ENCODE assay signal across 24 cellular contexts in the genomic region with DNA sequence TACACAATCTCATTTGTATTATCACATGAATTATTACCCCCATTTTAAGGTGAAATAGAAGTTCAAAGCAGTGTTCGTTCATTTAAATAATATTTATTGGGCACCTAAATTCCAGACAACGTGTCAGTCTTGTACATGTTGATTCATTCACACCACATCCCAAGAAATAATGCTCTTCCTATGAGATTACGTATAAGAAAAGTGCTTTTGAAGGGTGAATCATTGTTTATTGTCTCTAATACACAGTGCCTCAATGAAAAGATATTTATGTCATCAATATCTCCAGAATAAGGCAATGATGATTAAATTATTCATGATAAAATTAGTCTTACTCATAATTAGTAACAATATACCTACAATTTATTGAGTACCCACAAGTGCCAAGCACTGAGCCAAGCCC. TPM values are rescaled to one million over a fixed set of nuclear protein-coding genes. Genes with fewer than 3 reads are reported as not detected.
DNase-seq lines count a peak whose midpoint lies in the region; ATAC-seq, FAIRE-seq and TF ChIP-seq lines count a peak whose summit lies in the region.
"Had no signal": no experiment of that assay in that cellular context is flagged by ENCODE, and none has a peak within 500 bp of the region (broad histone marks: within the 10 kb centered on the region; RNA-seq: fewer than 3 reads in every experiment).

No MANE protein-coding gene starts in this region.

- no peak for TF ChIP-seq POLR2A in breast epithelium (IDR thresholded peaks at IDR 0.05)

- CTCF ChIA-PET in MCF 10A (lab: Yijun Ruan, JAX), result interaction anchor here (1.5 kb wide), 1 partner anchor 24 kb away, joined by 4 read pairs; no protein-coding TSS in a partner anchor
- CTCF ChIA-PET in mammary epithelial cell (lab: Charles Lee; ENCODE audit: low non-redundant PET), result no interaction called here

- FAIRE-seq in small intestine (lab: Jason Lieb, UNC), result no peak
- FAIRE-seq: A204.1, D721Med, GM12878 had no signal

- no peak overlapping the region for H2BK15ac ChIP-seq in mesenchymal stem cell (ENCODE audit: low read depth, poor library complexity, severe bottlenecking)

- no peak for ATAC-seq in GM21390 (IDR thresholded peaks at IDR 0.05; ENCODE audit: unreplicated experiment)
- ATAC-seq: GM12878 had no signal

- no peak overlapping the region for H4K91ac ChIP-seq in mesenchymal stem cell (ENCODE audit: low read length)

- no peak overlapping the region for H4K8ac ChIP-seq in mesenchymal stem cell (ENCODE audit: low read length)

- H3K4me1 ChIP-seq in breast epithelium, result no peaks in the 10 kb centered on the region
- H3K4me1 ChIP-seq in mammary epithelial cell (ENCODE audit: insufficient read depth, low read length), result peaks cover 9% of the 10 kb centered on the region
- H3K4me1 ChIP-seq in small intestine (ENCODE audit: control insufficient read depth in 2 of 2, insufficient read depth in 1 of 2, low read depth in 1 of 2, low read length in 1 of 2), result no peaks in the 10 kb centered on the region
- no peaks in the 10 kb centered on the region for H3K4me1 ChIP-seq in mesenchymal stem cell (ENCODE audit: control insufficient read depth, insufficient read depth, low read depth, low read length)
- H3K4me1 ChIP-seq: BE2C; BLaER1 treated with 17β-estradiol and CSF1 and Interleukin-3, amounts not matched to agents 10 nM and 100 nM had no signal

- no peak overlapping the region for H3K23ac ChIP-seq in mesenchymal stem cell (ENCODE audit: low read length in 2 of 2)

- no peak overlapping the region for H2BK5ac ChIP-seq in mesenchymal stem cell (ENCODE audit: low read depth, low read length, poor library complexity, severe bottlenecking)

- H3K27me3 ChIP-seq in breast epithelium, result no peaks in the 10 kb centered on the region
- no peaks in the 10 kb centered on the region for H3K27me3 ChIP-seq in mammary epithelial cell (ENCODE audit: insufficient read depth, low read length)
- H3K27me3 ChIP-seq in small intestine (ENCODE audit: control insufficient read depth in 2 of 2, insufficient read depth in 2 of 2, low read length in 2 of 2), result no peaks in the 10 kb centered on the region
- no peaks in the 10 kb centered on the region for H3K27me3 ChIP-seq in mesenchymal stem cell (ENCODE audit: control insufficient read depth in 1 of 2, insufficient read depth in 1 of 2, low read length in 2 of 2)
- H3K27me3 ChIP-seq: BE2C; BLaER1 treated with 17β-estradiol and CSF1 and Interleukin-3, amounts not matched to agents 10 nM and 100 nM had no signal

- peaks cover 11% of the 10 kb centered on the region for H3K79me1 ChIP-seq in mesenchymal stem cell (replicated peaks; ENCODE audit: low read length, poor library complexity, severe bottlenecking)

- no peak overlapping the region for H3K18ac ChIP-seq in mesenchymal stem cell (ENCODE audit: low read depth in 1 of 2, low read length in 2 of 2)

- H3K36me3 ChIP-seq in breast epithelium (no peaks in the 10 kb centered on the region), mammary epithelial cell (ENCODE audit: insufficient read depth, low read length) (peaks cover 22% of the 10 kb centered on the region), small intestine (ENCODE audit: control insufficient read depth in 2 of 2, insufficient read depth in 2 of 2, low read length in 2 of 2) (no peaks in the 10 kb centered on the region), mesenchymal stem cell (ENCODE audit: control insufficient read depth in 1 of 2, insufficient read depth in 2 of 2, low read depth in 1 of 2, low read length in 2 of 2) (peaks cover 29 to 86% of the 10 kb centered on the region in 2 experiments)
- H3K36me3 ChIP-seq: BLaER1 treated with 17β-estradiol and CSF1 and Interleukin-3, amounts not matched to agents 10 nM and 100 nM had no signal

- POLR2A ChIA-PET in MCF 10A (lab: Yijun Ruan, JAX), result interaction anchor here (1.2 kb wide), 1 partner anchor 23 kb away, joined by 4 read pairs; no protein-coding TSS in a partner anchor

- dilution Hi-C loops in mammary epithelial cell (cut with HindIII; ENCODE audit: low sequenced_read_pairs), result no loop called here

- in situ Hi-C loops in mammary epithelial cell (cut with MboI; ENCODE audit: low sequenced_read_pairs in 2 of 2), result no loop called here

- H4K20me1 ChIP-seq in mammary epithelial cell (ENCODE audit: insufficient read depth, low read length), result no peaks in the 10 kb centered on the region
- H4K20me1 ChIP-seq: BLaER1 treated with 17β-estradiol and CSF1 and Interleukin-3, amounts not matched to agents 10 nM and 100 nM had no signal

- TF ChIP-seq CTCF in MCF 10A (IDR thresholded peaks at IDR 0.05; ENCODE audit: unreplicated experiment) (no peak), breast epithelium (IDR thresholded peaks at IDR 0.05) (no peak), mammary epithelial cell (conservative IDR thresholded peaks at IDR 0.05 in 1 of 2, IDR thresholded peaks at IDR 0.05 in 1 of 2; ENCODE audit: extremely low read depth in 1 of 2, insufficient read depth in 1 of 2, low read depth in 1 of 2, low read length in 2 of 2) (no peak)

- H2AFZ ChIP-seq in mammary epithelial cell (ENCODE audit: low read depth, low read length), result no peak overlapping the region
- no peak overlapping the region for H2AFZ ChIP-seq in mesenchymal stem cell (ENCODE audit: low read depth, low read length)

- H3K9ac ChIP-seq in mammary epithelial cell (ENCODE audit: insufficient read depth, low read length) (no peak overlapping the region), mesenchymal stem cell (ENCODE audit: low read length) (no peak overlapping the region)
- H3K9ac ChIP-seq: BLaER1 treated with 17β-estradiol and CSF1 and Interleukin-3, amounts not matched to agents 10 nM and 100 nM had no signal

- DNase-seq in MCF 10A (ENCODE audit: unreplicated experiment) (no peak), breast epithelium (ENCODE audit: low spot score in 2 of 2) (no peak), mammary epithelial cell (peak; percentile 50), epithelial cell of prostate (ENCODE audit: low read depth, low spot score) (peak; percentile 37), epidermal melanocyte (ENCODE audit: insufficient read length, low spot score) (no peak), small intestine (no peak), mesenchymal stem cell (no peak)
- DNase-seq: ACHN; AML-193; BE2C; CD4-positive, alpha-beta T cell; CD8-positive, alpha-beta memory T cell; DMS 273 treated with DMSO at 0.1 percent for 48 hours; DMS79; GDM1; GOT3; H7 had no signal

- H3K27ac ChIP-seq in breast epithelium, result no peak overlapping the region
- H3K27ac ChIP-seq in mammary epithelial cell (ENCODE audit: insufficient read depth, low read depth, low read length), result peak overlapping the region; percentile 62
- peak overlapping the region; percentile 55 for H3K27ac ChIP-seq in epithelial cell of prostate
- no peak overlapping the region for H3K27ac ChIP-seq in small intestine (ENCODE audit: low read depth in 1 of 2, low read length in 1 of 2)
- no peak overlapping the region for H3K27ac ChIP-seq in mesenchymal stem cell (ENCODE audit: low read length, poor library complexity, severe bottlenecking)
- H3K27ac ChIP-seq: 22Rv1; BLaER1 treated with 17β-estradiol and CSF1 and Interleukin-3, amounts not matched to agents 10 nM and 100 nM had no signal

- intact Hi-C loops in MCF 10A (cut with micrococcal nuclease) (no loop called here), breast epithelium (cut with DNase I; ENCODE audit: low total_unique reads) (no loop called here), mammary epithelial cell (cut with micrococcal nuclease) (no loop called here)

- no peak overlapping the region for H3K4me2 ChIP-seq in mammary epithelial cell (ENCODE audit: insufficient read depth, low read depth, low read length)
- H3K4me2 ChIP-seq in mesenchymal stem cell (ENCODE audit: low read length, poor library complexity, severe bottlenecking), result no peak overlapping the region
- H3K4me2 ChIP-seq: BLaER1 treated with 17β-estradiol and CSF1 and Interleukin-3, amounts not matched to agents 10 nM and 100 nM had no signal

- no peak overlapping the region for H2AK5ac ChIP-seq in mesenchymal stem cell (ENCODE audit: low read length, severe bottlenecking)

- H2BK120ac ChIP-seq in mesenchymal stem cell (ENCODE audit: low read depth, low read length), result no peak overlapping the region

- H3K36me3 Mint-ChIP-seq in MCF 10A (ENCODE audit: insufficient read depth, unreplicated experiment), result peaks cover 45% of the 10 kb centered on the region
- H3K36me3 Mint-ChIP-seq: CD14-positive monocyte; CD8-positive, alpha-beta memory T cell had no signal

- H3K27ac Mint-ChIP-seq in MCF 10A (ENCODE audit: low read depth, unreplicated experiment), result peak overlapping the region; percentile 59
- H3K27ac Mint-ChIP-seq: CD14-positive monocyte; CD4-positive, alpha-beta T cell; CD8-positive, alpha-beta memory T cell had no signal

- H3K9me3 ChIP-seq in breast epithelium (no peaks in the 10 kb centered on the region), mammary epithelial cell (replicated peaks; ENCODE audit: insufficient read depth, low read length) (no peaks in the 10 kb centered on the region), small intestine (ENCODE audit: control insufficient read depth, low read depth) (no peaks in the 10 kb centered on the region), mesenchymal stem cell (ENCODE audit: control insufficient read depth, low read length) (no peaks in the 10 kb centered on the region)
- H3K9me3 ChIP-seq: BE2C; BLaER1 treated with 17β-estradiol and CSF1 and Interleukin-3, amounts not matched to agents 10 nM and 100 nM had no signal

- H3K27me3 Mint-ChIP-seq in MCF 10A (ENCODE audit: insufficient read depth, unreplicated experiment), result no peaks in the 10 kb centered on the region

- no peak overlapping the region for H3K4me3 Mint-ChIP-seq in MCF 10A (ENCODE audit: unreplicated experiment)
- H3K4me3 Mint-ChIP-seq: CD14-positive monocyte; CD4-positive, alpha-beta T cell; CD8-positive, alpha-beta memory T cell had no signal

- BruUV-seq in MCF 10A (replicated peaks; lab: Mats Ljungman, UMichigan) (no TSS peak), mammary epithelial cell (replicated peaks; lab: Mats Ljungman, UMichigan) (no TSS peak)

- no peaks in the 10 kb centered on the region for H3K9me3 Mint-ChIP-seq in MCF 10A (ENCODE audit: unreplicated experiment)
- H3K9me3 Mint-ChIP-seq: CD4-positive, alpha-beta T cell; CD8-positive, alpha-beta memory T cell had no signal

- no peak overlapping the region for H3K4me3 ChIP-seq in breast epithelium
- no peak overlapping the region for H3K4me3 ChIP-seq in mammary epithelial cell (replicated peaks in 1 of 3; ENCODE audit: insufficient read depth in 1 of 3, low read depth in 2 of 3, low read length in 3 of 3)
- no peak overlapping the region for H3K4me3 ChIP-seq in small intestine (ENCODE audit: low read depth in 1 of 2, low read length in 2 of 2)
- H3K4me3 ChIP-seq in mesenchymal stem cell (ENCODE audit: insufficient read depth in 1 of 2, low read depth in 1 of 2, low read length in 2 of 2), result no peak overlapping the region
- H3K4me3 ChIP-seq: BLaER1 treated with 17β-estradiol and CSF1 and Interleukin-3, amounts not matched to agents 10 nM and 100 nM; GM12878 had no signal

- H3K4me1 Mint-ChIP-seq in MCF 10A (ENCODE audit: insufficient read depth, unreplicated experiment), result peaks cover 8% of the 10 kb centered on the region
- H3K4me1 Mint-ChIP-seq: CD14-positive monocyte; CD8-positive, alpha-beta memory T cell had no signal

- H3K4ac ChIP-seq in mesenchymal stem cell (ENCODE audit: low read depth in 1 of 2, low read length in 2 of 2), result no peak overlapping the region

- H3K14ac ChIP-seq in mesenchymal stem cell (ENCODE audit: low read length in 2 of 2), result no peak overlapping the region

- H2BK12ac ChIP-seq in mesenchymal stem cell (ENCODE audit: low read length in 2 of 2), result no peak overlapping the region

- WGBS in mammary epithelial cell (ENCODE audit: low coverage, missing lambda C conversion rate), result 28% methylated on average over 3 of the region's 3 CpGs
- 68 to 83% (median 77%) methylated on average over 3 of the region's 3 CpGs for WGBS in small intestine, 3 donors
- WGBS in mesenchymal stem cell, result 100% methylated on average over 1 of the region's 3 CpGs

- no peaks in the 10 kb centered on the region for H3K79me2 ChIP-seq in mammary epithelial cell (ENCODE audit: insufficient read depth, low read length)

RNA-seq across cellular contexts. Expression of a gene that starts 35.6 kb away (rescaled TPM):
- total RNA-seq in MCF 10A (2022) (not detected in 2 replicates), breast epithelium (1 to 10 TPM in 2 of 3 donors, under 1 TPM in 1; 0.64 to 2.0 (median 1.0) TPM), mammary epithelial cell (under 1 TPM in 1 of 2 donors, not detected in 1; 0.17 TPM)
- polyA plus RNA-seq in mammary epithelial cell (not detected), small intestine (under 1 TPM in 1 of 3 donors, not detected in 2; 0.54 TPM)
- not detected for polyA minus RNA-seq in mammary epithelial cell
- not detected for polyA plus RNA-seq in mesenchymal stem cell (2013, experiment 1 of 2)
- polyA plus RNA-seq in mesenchymal stem cell (2013, experiment 2 of 2), result not detected
- total RNA-seq: CD4-positive, alpha-beta T cell; CD8-positive, alpha-beta memory T cell; GM12878 had no signal
- polyA plus RNA-seq: CD8-positive, alpha-beta memory T cell; GM12878 had no signal

RNA-seq across cellular contexts. Expression of a gene that starts 56.4 kb away (rescaled TPM):
- total RNA-seq in MCF 10A (2022) (16.4 and 22.1 TPM in 2 replicates), breast epithelium (10 to 100 TPM; 10.2 to 20.3 (median 10.4) TPM), mammary epithelial cell (10 to 100 TPM; 28.3 to 29.3 TPM)
- polyA plus RNA-seq in mammary epithelial cell (8.0 TPM), small intestine (1 to 10 TPM in 2 of 3 donors, not detected in 1; 1.4 to 3.2 TPM)
- 13.6 TPM for polyA minus RNA-seq in mammary epithelial cell
- 57.1 TPM for polyA plus RNA-seq in mesenchymal stem cell (2013, experiment 1 of 2)
- polyA plus RNA-seq in mesenchymal stem cell (2013, experiment 2 of 2), result 56.1 TPM
- total RNA-seq: CD4-positive, alpha-beta T cell had no signal
- polyA plus RNA-seq: CD14-positive monocyte; CD8-positive, alpha-beta memory T cell had no signal

Comparison
In these comparisons a context has a peak if more than half of its experiments do, and no peak if none do; other contexts are left out.
1. DNase-seq: peak in mammary epithelial cell (single experiment) and epithelial cell of prostate (single experiment); none in MCF 10A (single experiment), breast epithelium (0 of 2), epidermal melanocyte (single experiment), small intestine (single experiment) and mesenchymal stem cell (single experiment).
2. H3K27ac ChIP-seq: peak in mammary epithelial cell (single experiment) and epithelial cell of prostate (single experiment); none in breast epithelium (0 of 2), small intestine (0 of 2) and mesenchymal stem cell (single experiment).